10 cellular contexts compared by ENCODE assay signal in genomic region chr6:63805808-63806572, GRCh38.
A peak's percentile ranks its signal among the peaks of the same experiment; 100 is the strongest.
DNase-seq lines count a peak whose midpoint lies in the region; ATAC-seq, FAIRE-seq and TF ChIP-seq lines count a peak whose summit lies in the region.
"Had no signal": no experiment of that assay in that cellular context is flagged by ENCODE, and none has a peak within 500 bp of the region (broad histone marks: within the 10 kb centered on the region; RNA-seq: fewer than 3 reads in every experiment).

No MANE protein-coding gene starts in this region.

- no peak overlapping the region for H3K4me3 ChIP-seq in right atrium auricular region
- no peak overlapping the region for H3K4me3 ChIP-seq in kidney epithelial cell (ENCODE audit: low read depth, low read length)

- TF ChIP-seq CTCF in right atrium auricular region (IDR thresholded peaks at IDR 0.05) (no peak), WTC11 (IDR thresholded peaks at IDR 0.05) (no peak), kidney epithelial cell (IDR thresholded peaks at IDR 0.05; ENCODE audit: insufficient read depth, low read length, poor library complexity, severe bottlenecking) (no peak), D721Med (IDR thresholded peaks at IDR 0.05; ENCODE audit: insufficient read depth, missing control alignments) (no peak)

- no peaks in the 10 kb centered on the region for H3K4me1 ChIP-seq in right atrium auricular region

- peaks cover 13% of the 10 kb centered on the region for H3K4me1 Mint-ChIP-seq in WTC11
- no peaks in the 10 kb centered on the region for H3K4me1 Mint-ChIP-seq in activated T-cell treated with anti-CD3 and anti-CD28 coated beads, Interleukin-2, amount 50 U/mL, for 72 hours (ENCODE audit: low read depth)
- H3K4me1 Mint-ChIP-seq: naive B cell had no signal

- H3K27me3 Mint-ChIP-seq in WTC11 (ENCODE audit: low read depth), result no peaks in the 10 kb centered on the region; the same call in 1 of the 2 replicates
- H3K27me3 Mint-ChIP-seq in activated T-cell treated with anti-CD3 and anti-CD28 coated beads, Interleukin-2, amount 50 U/mL, for 72 hours (ENCODE audit: low read depth), result peaks cover 11% of the 10 kb centered on the region

- H3K27me3 ChIP-seq in right atrium auricular region (no peaks in the 10 kb centered on the region), kidney epithelial cell (ENCODE audit: control insufficient read depth, insufficient read depth, low read length) (no peaks in the 10 kb centered on the region)

- ATAC-seq in Right ventricle myocardium superior (ENCODE audit: poor library complexity), result peak; percentile 75
- no peak for ATAC-seq in WTC11
- ATAC-seq in GM21786 (IDR thresholded peaks at IDR 0.05; ENCODE audit: unreplicated experiment), result no peak
- ATAC-seq in activated T-cell treated with anti-CD3 and anti-CD28 coated beads, Interleukin-2, amount 50 U/mL, for 72 hours (replicated peaks in 1 of 2), result no peak

- no peak for FAIRE-seq in D721Med (lab: Jason Lieb, UNC)

- intact Hi-C loops in Right ventricle myocardium superior (cut with DNase I), result no loop called here

- CTCF ChIA-PET in WTC11 (lab: Charles Lee) (no interaction called here), HEK293T (lab: Yijun Ruan, JAX) (interaction anchor here (1.3 kb wide), 1 partner anchor 453 kb away, joined by 3 read pairs; no protein-coding TSS in a partner anchor)

- peak overlapping the region; percentile 18; the same call in 1 of the 2 replicates for H3K27ac Mint-ChIP-seq in WTC11
- H3K27ac Mint-ChIP-seq in activated T-cell treated with anti-CD3 and anti-CD28 coated beads, Interleukin-2, amount 50 U/mL, for 72 hours, result no peak overlapping the region
- H3K27ac Mint-ChIP-seq: naive B cell had no signal

- 0 out of 2 replicates have a peak, but pooled peaks cover 3% of the 10 kb centered on the region for H3K36me3 Mint-ChIP-seq in WTC11
- H3K36me3 Mint-ChIP-seq in activated T-cell treated with anti-CD3 and anti-CD28 coated beads, Interleukin-2, amount 50 U/mL, for 72 hours (ENCODE audit: insufficient read depth in 2 of 2), result no peaks in the 10 kb centered on the region
- H3K36me3 Mint-ChIP-seq: naive B cell had no signal

- H3K9me3 ChIP-seq in right atrium auricular region, result no peaks in the 10 kb centered on the region

- peak overlapping the region in 1 of 2 donors; percentile 58 for H3K27ac ChIP-seq in right atrium auricular region

- H3K9me3 Mint-ChIP-seq in WTC11, result peaks cover 21% of the 10 kb centered on the region
- no peaks in the 10 kb centered on the region for H3K9me3 Mint-ChIP-seq in activated T-cell treated with anti-CD3 and anti-CD28 coated beads, Interleukin-2, amount 50 U/mL, for 72 hours
- H3K9me3 Mint-ChIP-seq: naive B cell had no signal

- DNase-seq in Right ventricle myocardium superior (no peak), right atrium auricular region (ENCODE audit: low spot score) (no peak), WTC11 (ENCODE audit: low spot score) (no peak), kidney epithelial cell (ENCODE audit: low read depth) (peak; percentile 69), D721Med (ENCODE audit: insufficient read length, low spot score) (no peak), HEK293T (ENCODE audit: extremely low spot score) (no peak)
- DNase-seq in activated T-cell treated with anti-CD3 and anti-CD28 coated beads, Interleukin-2, amount 50 U/mL, for 72 hours, result no peak
- DNase-seq: DND-41, naive B cell had no signal

- H3K4me3 Mint-ChIP-seq in WTC11, result no peak overlapping the region
- H3K4me3 Mint-ChIP-seq in activated T-cell treated with anti-CD3 and anti-CD28 coated beads, Interleukin-2, amount 50 U/mL, for 72 hours, result no peak overlapping the region
- H3K4me3 Mint-ChIP-seq: naive B cell had no signal

- H3K36me3 ChIP-seq in right atrium auricular region, result no peaks in the 10 kb centered on the region
- no peaks in the 10 kb centered on the region for H3K36me3 ChIP-seq in kidney epithelial cell (ENCODE audit: control insufficient read depth, insufficient read depth, low read length)

- POLR2A ChIA-PET in WTC11 (lab: Charles Lee) (no interaction called here), HEK293T (lab: Yijun Ruan, JAX) (interaction anchor here (0.9 kb wide), 1 partner anchor 17 kb away, joined by 3 read pairs; no protein-coding TSS in a partner anchor)

TF ChIP-seq in WTC11, 78 proteins besides CTCF, POLR2A, EP300 and RAD21:
- TF ChIP-seq GABPB1 (CRISPR knock-in tag; IDR thresholded peaks at IDR 0.05) (peak; percentile 69), ERG (CRISPR knock-in tag; IDR thresholded peaks at IDR 0.05) (no peak)

TF ChIP-seq in HEK293T, 16 proteins besides CTCF, POLR2A, EP300 and RAD21:
- TF ChIP-seq L3MBTL2 (conservative IDR thresholded peaks at IDR 0.05), result no peak
- no peak for TF ChIP-seq LEF1 (IDR thresholded peaks at IDR 0.05; ENCODE audit: borderline replicate concordance)
- no peak for TF ChIP-seq FOXK2 (IDR thresholded peaks at IDR 0.05)
- TF ChIP-seq FOXM1 (IDR thresholded peaks at IDR 0.05; ENCODE audit: borderline replicate concordance), result no peak
- no peak for TF ChIP-seq BHLHE40 (IDR thresholded peaks at IDR 0.05; ENCODE audit: borderline replicate concordance)
- TF ChIP-seq ELF4 (IDR thresholded peaks at IDR 0.05), result no peak
- TF ChIP-seq TARDBP (IDR thresholded peaks at IDR 0.05), result no peak
- TF ChIP-seq SP1 (IDR thresholded peaks at IDR 0.05), result no peak
- no peak for TF ChIP-seq PKNOX1 (IDR thresholded peaks at IDR 0.05)
- TF ChIP-seq NFRKB (IDR thresholded peaks at IDR 0.05), result no peak
- TF ChIP-seq CTBP1 (IDR thresholded peaks at IDR 0.05; ENCODE audit: borderline replicate concordance), result no peak
- no peak for TF ChIP-seq HDGF (IDR thresholded peaks at IDR 0.05; ENCODE audit: borderline replicate concordance)
